Comparison of ENCODE assay signal across 1 cellular context in genomic region chr11:119888119-119888518, GRCh38.
TF ChIP-seq lines count a peak whose summit lies in the region.

No MANE protein-coding gene starts in this region.

TF ChIP-seq in HEK293, 187 proteins besides CTCF, POLR2A, EP300 and RAD21 (continued from another document and continues in another):
- 0 out of 2 replicates have a peak, but pooled peaks have one; percentile 36 for TF ChIP-seq TSHZ1 (tag by site-specific recombination; IDR thresholded peaks at IDR 0.05; ENCODE audit: borderline replicate concordance)
- no peak for TF ChIP-seq KLF8 (tag by site-specific recombination; IDR thresholded peaks at IDR 0.05)
- peak; percentile 75 for TF ChIP-seq PRDM6 (tag by site-specific recombination; IDR thresholded peaks at IDR 0.05)
- no peak for TF ChIP-seq ZNF513 (tag by site-specific recombination; IDR thresholded peaks at IDR 0.05)
- no peak for TF ChIP-seq ZNF114 (tag by site-specific recombination; IDR thresholded peaks at IDR 0.05)
- no peak for TF ChIP-seq ZNF645 (tag by site-specific recombination; IDR thresholded peaks at IDR 0.05)
- no peak for TF ChIP-seq ZNF292 (tag by site-specific recombination; IDR thresholded peaks at IDR 0.05; ENCODE audit: borderline replicate concordance, low read depth)
- TF ChIP-seq, protein P1, sequence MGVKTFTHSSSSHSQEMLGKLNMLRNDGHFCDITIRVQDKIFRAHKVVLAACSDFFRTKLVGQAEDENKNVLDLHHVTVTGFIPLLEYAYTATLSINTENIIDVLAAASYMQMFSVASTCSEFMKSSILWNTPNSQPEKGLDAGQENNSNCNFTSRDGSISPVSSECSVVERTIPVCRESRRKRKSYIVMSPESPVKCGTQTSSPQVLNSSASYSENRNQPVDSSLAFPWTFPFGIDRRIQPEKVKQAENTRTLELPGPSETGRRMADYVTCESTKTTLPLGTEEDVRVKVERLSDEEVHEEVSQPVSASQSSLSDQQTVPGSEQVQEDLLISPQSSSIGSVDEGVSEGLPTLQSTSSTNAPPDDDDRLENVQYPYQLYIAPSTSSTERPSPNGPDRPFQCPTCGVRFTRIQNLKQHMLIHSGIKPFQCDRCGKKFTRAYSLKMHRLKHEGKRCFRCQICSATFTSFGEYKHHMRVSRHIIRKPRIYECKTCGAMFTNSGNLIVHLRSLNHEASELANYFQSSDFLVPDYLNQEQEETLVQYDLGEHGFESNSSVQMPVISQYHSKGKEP (tag by site-specific recombination; IDR thresholded peaks at IDR 0.05) = peak; percentile 73
- peak; percentile 95 for TF ChIP-seq ZNF341 (tag by site-specific recombination; IDR thresholded peaks at IDR 0.05; ENCODE audit: low read depth)
- TF ChIP-seq GLI2 (tag by site-specific recombination; IDR thresholded peaks at IDR 0.05; ENCODE audit: borderline replicate concordance, low read depth) = peak; percentile 48; the same call in 1 of the 2 replicates
- no peak for TF ChIP-seq HOXA7 (CRISPR knock-in tag; IDR thresholded peaks at IDR 0.05; ENCODE audit: borderline replicate concordance)
- 0 out of 2 replicates have a peak, but pooled peaks have one; percentile 32 for TF ChIP-seq ZNF518A (tag by site-specific recombination; conservative IDR thresholded peaks at IDR 0.05; ENCODE audit: low read depth)
- peak; percentile 69; the same call in 1 of the 2 replicates for TF ChIP-seq MZF1 (tag by site-specific recombination; IDR thresholded peaks at IDR 0.05; ENCODE audit: borderline replicate concordance)
- no peak for TF ChIP-seq ZNF302 (tag by site-specific recombination; IDR thresholded peaks at IDR 0.05; ENCODE audit: low read depth)
- TF ChIP-seq ZNF600 (tag by site-specific recombination; IDR thresholded peaks at IDR 0.05) = no peak
- TF ChIP-seq ZNF48 (tag by site-specific recombination; IDR thresholded peaks at IDR 0.05) = no peak
- TF ChIP-seq ZFHX2 (tag by site-specific recombination; conservative IDR thresholded peaks at IDR 0.05) = no peak
- TF ChIP-seq, protein P2, sequence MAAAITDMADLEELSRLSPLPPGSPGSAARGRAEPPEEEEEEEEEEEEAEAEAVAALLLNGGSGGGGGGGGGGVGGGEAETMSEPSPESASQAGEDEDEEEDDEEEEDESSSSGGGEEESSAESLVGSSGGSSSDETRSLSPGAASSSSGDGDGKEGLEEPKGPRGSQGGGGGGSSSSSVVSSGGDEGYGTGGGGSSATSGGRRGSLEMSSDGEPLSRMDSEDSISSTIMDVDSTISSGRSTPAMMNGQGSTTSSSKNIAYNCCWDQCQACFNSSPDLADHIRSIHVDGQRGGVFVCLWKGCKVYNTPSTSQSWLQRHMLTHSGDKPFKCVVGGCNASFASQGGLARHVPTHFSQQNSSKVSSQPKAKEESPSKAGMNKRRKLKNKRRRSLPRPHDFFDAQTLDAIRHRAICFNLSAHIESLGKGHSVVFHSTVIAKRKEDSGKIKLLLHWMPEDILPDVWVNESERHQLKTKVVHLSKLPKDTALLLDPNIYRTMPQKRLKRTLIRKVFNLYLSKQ (tag by site-specific recombination; IDR thresholded peaks at IDR 0.05; ENCODE audit: borderline replicate concordance) = no peak
- TF ChIP-seq YY1 (tag by site-specific recombination; IDR thresholded peaks at IDR 0.05) = 0 out of 2 replicates have a peak, but pooled peaks have one; percentile 28
- peak; percentile 72 for TF ChIP-seq HIC1 (tag by site-specific recombination; IDR thresholded peaks at IDR 0.05)
- no peak for TF ChIP-seq ZNF544 (tag by site-specific recombination; IDR thresholded peaks at IDR 0.05)
- peak; percentile 66; the same call in 1 of the 2 replicates for TF ChIP-seq ZNF18 (tag by site-specific recombination; IDR thresholded peaks at IDR 0.05)
- no peak for TF ChIP-seq ZNF26 (tag by site-specific recombination; IDR thresholded peaks at IDR 0.05)
- TF ChIP-seq ZBTB21 (tag by site-specific recombination; IDR thresholded peaks at IDR 0.05) = peak; percentile 63
